Comparison of ENCODE assay signal across 14 cellular contexts in the genomic region with DNA sequence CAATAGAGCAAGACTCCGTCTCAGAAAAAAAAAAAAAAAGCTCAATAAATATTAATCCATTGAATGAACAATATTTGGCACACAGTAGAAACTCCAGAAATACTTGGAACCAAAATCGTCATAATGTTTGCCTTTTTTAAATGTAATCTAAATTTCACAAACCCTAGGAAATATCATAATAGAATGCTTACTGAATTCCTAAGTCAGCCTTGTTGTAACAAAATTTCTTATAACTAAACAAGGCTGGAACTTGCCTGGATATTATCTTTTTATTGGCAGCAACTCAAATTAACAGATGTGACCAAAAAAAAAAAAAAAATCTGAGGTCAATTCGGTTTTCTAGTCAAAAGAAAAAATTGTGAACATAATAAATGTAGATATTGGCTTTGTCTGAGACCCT. TPM values are rescaled to one million over a fixed set of nuclear protein-coding genes. Genes with fewer than 3 reads are reported as not detected.
DNase-seq lines count a peak whose midpoint lies in the region; ATAC-seq and TF ChIP-seq lines count a peak whose summit lies in the region.
"Had no signal": no experiment of that assay in that cellular context is flagged by ENCODE, and none has a peak within 500 bp of the region (broad histone marks: within the 10 kb centered on the region; RNA-seq: fewer than 3 reads in every experiment).

No MANE protein-coding gene starts in this region.

- no peak for ATAC-seq in central memory CD8-positive, alpha-beta T cell (replicated peaks; ENCODE audit: extremely low read depth, poor library complexity, severe bottlenecking)
- ATAC-seq in gastrocnemius medialis: no peak
- ATAC-seq: HCT116, K562 had no signal

- H3K9me3 ChIP-seq in osteoblast (ENCODE audit: low read depth, low read length) (no peaks in the 10 kb centered on the region), gastrocnemius medialis (no peaks in the 10 kb centered on the region)
- H3K9me3 ChIP-seq: BLaER1 had no signal

- no peaks in the 10 kb centered on the region for H3K9me3 Mint-ChIP-seq in central memory CD8-positive, alpha-beta T cell

- H3K27me3 Mint-ChIP-seq in central memory CD8-positive, alpha-beta T cell: no peaks in the 10 kb centered on the region

- H3K4me1 Mint-ChIP-seq in central memory CD8-positive, alpha-beta T cell: peaks cover 24% of the 10 kb centered on the region

- H3K4me2 ChIP-seq in osteoblast (ENCODE audit: insufficient read depth, low read length): no peak overlapping the region
- H3K4me2 ChIP-seq: BLaER1 had no signal

- intact Hi-C loops in gastrocnemius medialis (cut with DNase I; ENCODE audit: low total_unique reads): no loop called here

- no peaks in the 10 kb centered on the region for H4K20me1 ChIP-seq in osteoblast (ENCODE audit: insufficient read depth, low read length)

- TF ChIP-seq CTCF in osteoblast (IDR thresholded peaks at IDR 0.05; ENCODE audit: extremely low read depth, low read depth, low read length) (no peak), gastrocnemius medialis (IDR thresholded peaks at IDR 0.05 in 4 of 5, conservative IDR thresholded peaks at IDR 0.05 in 1 of 5) (no peak)

- H3K4me3 ChIP-seq in osteoblast (ENCODE audit: insufficient read depth, low read length) (no peak overlapping the region), gastrocnemius medialis (no peak overlapping the region)
- H3K4me3 ChIP-seq: BLaER1, K562 had no signal

- no peaks in the 10 kb centered on the region for H3K27me3 ChIP-seq in osteoblast (ENCODE audit: insufficient read depth, low read length)
- H3K27me3 ChIP-seq in gastrocnemius medialis: no peaks in the 10 kb centered on the region
- H3K27me3 ChIP-seq: BLaER1 had no signal

- H3K79me2 ChIP-seq in osteoblast (ENCODE audit: insufficient read depth, low read length): peaks cover 11% of the 10 kb centered on the region

- H3K4me1 ChIP-seq in osteoblast (ENCODE audit: insufficient read depth, low read length) (no peaks in the 10 kb centered on the region), gastrocnemius medialis (no peaks in the 10 kb centered on the region)

- peaks cover 4% of the 10 kb centered on the region for H3K36me3 Mint-ChIP-seq in central memory CD8-positive, alpha-beta T cell (ENCODE audit: insufficient read depth)

- in situ Hi-C loops in gastrocnemius medialis (cut with MboI; ENCODE audit: low sequenced_read_pairs in 4 of 4): no loop called here

- H3K4me3 Mint-ChIP-seq in central memory CD8-positive, alpha-beta T cell: no peak overlapping the region

- H3K27ac ChIP-seq in osteoblast (ENCODE audit: low read depth, low read length) (no peak overlapping the region), gastrocnemius medialis (no peak overlapping the region)
- H3K27ac ChIP-seq: BLaER1, HL-60 had no signal

- no peak for TF ChIP-seq POLR2A in gastrocnemius medialis (IDR thresholded peaks at IDR 0.05)

- H3K36me3 ChIP-seq in osteoblast (ENCODE audit: insufficient read depth, low read length) (no peaks in the 10 kb centered on the region), gastrocnemius medialis (no peaks in the 10 kb centered on the region)
- H3K36me3 ChIP-seq: BLaER1 had no signal

- peak overlapping the region; percentile 17 for H3K27ac Mint-ChIP-seq in central memory CD8-positive, alpha-beta T cell (ENCODE audit: low read depth)

- DNase-seq in GM03348 (ENCODE audit: low spot score) (peak; percentile 29), fibroblast of gingiva (ENCODE audit: low read depth) (peak; percentile 38), osteoblast (ENCODE audit: insufficient read length, low spot score, missing footprints) (peak; percentile 46), GM19238 (ENCODE audit: insufficient read length, low spot score) (no peak), activated gamma-delta T cell treated with Interleukin-2 at 50 U/mL for 16 hours (no peak), gastrocnemius medialis (no peak)
- DNase-seq in central memory CD8-positive, alpha-beta T cell (ENCODE audit: low spot score in 2 of 2): no peak
- DNase-seq: DMS79 had no signal

- no peak overlapping the region for H2AFZ ChIP-seq in osteoblast (ENCODE audit: low read length)

RNA-seq across cellular contexts. Expression of a gene that starts 33.3 kb away (rescaled TPM):
- total RNA-seq in osteoblast (33.3 and 44.9 TPM in 2 replicates), gastrocnemius medialis (10 to 100 TPM in 1 of 4 donors, 1 to 10 TPM in 3; 7.4 to 11.5 (median 8.7) TPM)

RNA-seq across cellular contexts. Expression of a gene that starts 56.2 kb away (rescaled TPM):
- total RNA-seq in osteoblast (not detected in 2 replicates), gastrocnemius medialis (under 1 TPM in 2 of 4 donors, not detected in 2; 0.09 to 0.20 TPM)
- total RNA-seq: G401, H4 had no signal

Comparison
In these comparisons a context has a peak if more than half of its experiments do, and no peak if none do; other contexts are left out.
1. DNase-seq: peak in GM03348 (single experiment), fibroblast of gingiva (single experiment) and osteoblast (single experiment); none in central memory CD8-positive, alpha-beta T cell (0 of 2), GM19238 (single experiment), activated gamma-delta T cell treated with Interleukin-2 at 50 U/mL for 16 hours (single experiment) and gastrocnemius medialis (0 of 2).